ENCODE assay signal across 8 cellular contexts in genomic region chr9:137705443-137705863, GRCh38.
DNase-seq lines count a peak whose midpoint lies in the region; ATAC-seq lines count a peak whose summit lies in the region.

No MANE protein-coding gene starts in this region.

- DNase-seq in activated T-helper 1 cell treated with anti-CD3 and anti-CD28 coated beads, Interleukin-12 subunit alpha, Interleukin-12 subunit beta, Interleukin-2, Interleukin-4 antibody, amounts not matched to agents 30 ng/mL and 10 ng/mL and 1 ng/mL, durations not matched to agents 14 hours and 24 hours and 36 hours (ENCODE audit: low spot score) = peak; percentile 40
- peak; percentile 13 to 22 for DNase-seq in stimulated activated CD4-positive, alpha-beta T cell treated with anti-CD3 and anti-CD28 coated beads, Interleukin-15, amount 100 ng/mL, for 48 hours (ENCODE audit: low read depth in 2 of 2)
- DNase-seq in cerebellar cortex (ENCODE audit: low spot score) = no peak
- DNase-seq in RPMI8226 = no peak
- DNase-seq in NCI-H1417 (lab: John Stamatoyannopoulos, UW) = no peak

- H3K27me3 Mint-ChIP-seq in activated T-helper 1 cell treated with anti-CD3 and anti-CD28 coated beads, Interleukin-12 subunit alpha, Interleukin-12 subunit beta, Interleukin-2, Interleukin-4 antibody, amounts not matched to agents 30 ng/mL and 10 ng/mL and 1 ng/mL, durations not matched to agents 14 hours and 24 hours and 36 hours (ENCODE audit: insufficient read depth) = no peaks in the 10 kb centered on the region

- peak overlapping the region; percentile 58 for H3K4me3 Mint-ChIP-seq in activated T-helper 1 cell treated with anti-CD3 and anti-CD28 coated beads, Interleukin-12 subunit alpha, Interleukin-12 subunit beta, Interleukin-2, Interleukin-4 antibody, amounts not matched to agents 30 ng/mL and 10 ng/mL and 1 ng/mL, durations not matched to agents 14 hours and 24 hours and 36 hours

- peaks cover 21% of the 10 kb centered on the region for H3K36me3 Mint-ChIP-seq in activated T-helper 1 cell treated with anti-CD3 and anti-CD28 coated beads, Interleukin-12 subunit alpha, Interleukin-12 subunit beta, Interleukin-2, Interleukin-4 antibody, amounts not matched to agents 30 ng/mL and 10 ng/mL and 1 ng/mL, durations not matched to agents 14 hours and 24 hours and 36 hours (ENCODE audit: low read depth)

- ATAC-seq in GM18909 (IDR thresholded peaks at IDR 0.05; ENCODE audit: poor library complexity, unreplicated experiment) (peak; percentile 76), HG03064 (IDR thresholded peaks at IDR 0.05; ENCODE audit: low read depth, unreplicated experiment) (peak; percentile 64), GM18520 (IDR thresholded peaks at IDR 0.05; ENCODE audit: unreplicated experiment) (no peak)

- peaks cover 20% of the 10 kb centered on the region for H3K4me1 Mint-ChIP-seq in activated T-helper 1 cell treated with anti-CD3 and anti-CD28 coated beads, Interleukin-12 subunit alpha, Interleukin-12 subunit beta, Interleukin-2, Interleukin-4 antibody, amounts not matched to agents 30 ng/mL and 10 ng/mL and 1 ng/mL, durations not matched to agents 14 hours and 24 hours and 36 hours (ENCODE audit: low read depth)

- peak overlapping the region; percentile 55 for H3K27ac Mint-ChIP-seq in activated T-helper 1 cell treated with anti-CD3 and anti-CD28 coated beads, Interleukin-12 subunit alpha, Interleukin-12 subunit beta, Interleukin-2, Interleukin-4 antibody, amounts not matched to agents 30 ng/mL and 10 ng/mL and 1 ng/mL, durations not matched to agents 14 hours and 24 hours and 36 hours

- H3K9me3 Mint-ChIP-seq in activated T-helper 1 cell treated with anti-CD3 and anti-CD28 coated beads, Interleukin-12 subunit alpha, Interleukin-12 subunit beta, Interleukin-2, Interleukin-4 antibody, amounts not matched to agents 30 ng/mL and 10 ng/mL and 1 ng/mL, durations not matched to agents 14 hours and 24 hours and 36 hours = peaks cover 26% of the 10 kb centered on the region

- intact Hi-C loops in activated T-helper 1 cell treated with anti-CD3 and anti-CD28 coated beads, Interleukin-12 subunit alpha, Interleukin-12 subunit beta, Interleukin-2, Interleukin-4 antibody, amounts not matched to agents 30 ng/mL and 10 ng/mL and 1 ng/mL, durations not matched to agents 14 hours and 24 hours and 36 hours (cut with micrococcal nuclease) = no loop called here

Comparison
In these comparisons a context has a peak if more than half of its experiments do, and no peak if none do; other contexts are left out.
1. DNase-seq: peak in activated T-helper 1 cell treated with anti-CD3 and anti-CD28 coated beads, Interleukin-12 subunit alpha, Interleukin-12 subunit beta, Interleukin-2, Interleukin-4 antibody, amounts not matched to agents 30 ng/mL and 10 ng/mL and 1 ng/mL, durations not matched to agents 14 hours and 24 hours and 36 hours (single experiment) and stimulated activated CD4-positive, alpha-beta T cell treated with anti-CD3 and anti-CD28 coated beads, Interleukin-15, amount 100 ng/mL, for 48 hours (2 of 2); none in cerebellar cortex (single experiment), RPMI8226 (single experiment) and NCI-H1417 (0 of 3).